8 cellular contexts compared by ENCODE assay signal in the genomic region with DNA sequence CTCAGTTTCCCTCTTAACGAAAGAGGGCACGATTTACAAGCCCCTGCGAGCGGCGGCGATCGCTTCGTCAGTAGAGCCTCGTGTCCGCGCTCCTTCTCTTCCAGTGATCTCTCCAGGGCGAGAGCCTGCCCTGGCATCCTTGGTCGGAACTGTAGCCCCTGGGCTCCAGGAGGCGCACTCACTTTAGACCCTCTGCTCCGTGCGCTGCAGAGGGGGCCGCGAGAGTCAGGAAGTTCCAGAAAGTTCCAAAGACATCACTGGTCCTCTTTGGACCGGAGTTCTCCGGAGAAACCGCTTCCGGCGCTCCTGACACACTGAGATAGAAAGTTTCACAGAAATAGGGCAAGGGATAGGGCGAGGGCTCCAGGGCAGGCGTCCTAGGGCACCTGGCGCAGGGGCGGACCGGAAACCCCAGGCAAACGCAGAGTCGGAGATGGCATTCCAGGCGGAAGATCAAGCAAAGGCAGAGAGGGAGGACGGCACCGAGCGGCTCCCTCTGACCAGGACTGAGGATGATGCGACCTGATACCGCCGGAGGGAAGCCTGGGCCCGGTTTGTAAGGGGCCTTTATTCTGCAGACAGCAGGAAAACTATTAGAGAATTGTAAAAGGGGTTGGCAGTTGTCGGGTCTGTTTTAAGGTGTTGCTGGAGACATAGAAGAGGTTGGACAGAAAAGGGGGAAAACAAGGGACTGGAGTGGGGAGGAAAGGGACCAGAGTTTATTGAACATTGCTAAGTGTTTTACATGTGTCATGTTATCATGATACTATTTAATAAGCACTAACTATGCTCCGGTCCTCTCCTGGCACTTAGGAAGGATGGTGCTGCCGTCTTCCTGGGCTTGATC. TPM values are rescaled to one million over a fixed set of nuclear protein-coding genes. Genes with fewer than 3 reads are reported as not detected.
A peak's percentile ranks its signal among the peaks of the same experiment; 100 is the strongest.
DNase-seq lines count a peak whose midpoint lies in the region; ATAC-seq and TF ChIP-seq lines count a peak whose summit lies in the region.

No MANE protein-coding gene starts in this region.

- no peak overlapping the region for H3K27ac ChIP-seq in CD8-positive, alpha-beta T cell (ENCODE audit: low read depth, low read length)
- H3K27ac ChIP-seq in WERI-Rb-1 (no peak overlapping the region), cardiac muscle cell (no peak overlapping the region)

- H3K36me3 ChIP-seq in CD8-positive, alpha-beta T cell (ENCODE audit: insufficient read depth, low read length): no peaks in the 10 kb centered on the region
- H3K36me3 ChIP-seq in WERI-Rb-1: no peaks in the 10 kb centered on the region
- H3K36me3 ChIP-seq in cardiac muscle cell: no peaks in the 10 kb centered on the region

- H3K9me3 ChIP-seq in CD8-positive, alpha-beta T cell (ENCODE audit: low read length): no peaks in the 10 kb centered on the region
- no peaks in the 10 kb centered on the region for H3K9me3 ChIP-seq in WERI-Rb-1 (ENCODE audit: severe bottlenecking)
- no peaks in the 10 kb centered on the region for H3K9me3 ChIP-seq in cardiac muscle cell (ENCODE audit: low read depth)

- H3K27me3 Mint-ChIP-seq in CD8-positive, alpha-beta T cell (ENCODE audit: low read depth): peaks cover 19% of the 10 kb centered on the region

- POLR2A ChIA-PET in CD8-positive, alpha-beta T cell (lab: Charles Lee): interaction anchor here (0.7 kb wide), 1 partner anchor 25 kb away, joined by 4 read pairs; no protein-coding TSS in a partner anchor

- no peaks in the 10 kb centered on the region for H3K9me3 Mint-ChIP-seq in CD8-positive, alpha-beta T cell

- peak overlapping the region; percentile 60 for H3K4me3 ChIP-seq in CD8-positive, alpha-beta T cell (ENCODE audit: low read depth, low read length)
- H3K4me3 ChIP-seq in WERI-Rb-1 (ENCODE audit: low read depth, low read length) (peak overlapping the region; percentile 58), cardiac muscle cell (peak overlapping the region; percentile 44)

- DNase-seq in CD8-positive, alpha-beta T cell: no peak
- DNase-seq in WERI-Rb-1: no peak
- DNase-seq in cardiac muscle cell (ENCODE audit: low read depth in 1 of 2, low spot score in 1 of 2): peak; percentile 14 to 30
- peak; percentile 67 for DNase-seq in posterior vena cava (ENCODE audit: low spot score)
- DNase-seq in effector CD8-positive, alpha-beta T cell (lab: John Stamatoyannopoulos, UW): no peak

- no peaks in the 10 kb centered on the region for H3K27me3 ChIP-seq in CD8-positive, alpha-beta T cell (ENCODE audit: insufficient read depth, low read length)
- H3K27me3 ChIP-seq in WERI-Rb-1 (ENCODE audit: insufficient read depth, low read depth, severe bottlenecking) (no peaks in the 10 kb centered on the region), cardiac muscle cell (peaks cover 93% of the 10 kb centered on the region)

- H3K4me1 ChIP-seq in CD8-positive, alpha-beta T cell (ENCODE audit: insufficient read depth, low read length): peaks cover 20% of the 10 kb centered on the region
- peaks cover 6% of the 10 kb centered on the region for H3K4me1 ChIP-seq in cardiac muscle cell (ENCODE audit: low read depth)

- no peak for TF ChIP-seq CTCF in CD8-positive, alpha-beta T cell (IDR thresholded peaks at IDR 0.05)
- TF ChIP-seq CTCF in WERI-Rb-1 (IDR thresholded peaks at IDR 0.05; ENCODE audit: low read depth, low read length): no peak
- TF ChIP-seq CTCF in cardiac muscle cell (IDR thresholded peaks at IDR 0.05; ENCODE audit: low read depth, low read length): no peak

- ATAC-seq in CD8-positive, alpha-beta T cell: no peak
- ATAC-seq in esophagus mucosa (no peak), HG03097 (IDR thresholded peaks at IDR 0.05; ENCODE audit: low FRiP score, unreplicated experiment) (no peak), HG03439 (IDR thresholded peaks at IDR 0.05; ENCODE audit: unreplicated experiment) (no peak)

- peak overlapping the region; percentile 70 for H3K4me3 Mint-ChIP-seq in CD8-positive, alpha-beta T cell

- H3K4me1 Mint-ChIP-seq in CD8-positive, alpha-beta T cell (ENCODE audit: low read depth): peaks cover 12% of the 10 kb centered on the region

- H3K36me3 Mint-ChIP-seq in CD8-positive, alpha-beta T cell: no peaks in the 10 kb centered on the region

- intact Hi-C loops in CD8-positive, alpha-beta T cell (cut with DNase I, micrococcal nuclease): loop anchor here (1.0 to 5.0 kb wide), 4 partner anchors 32 to 108 kb away; a partner anchor contains a TSS
- intact Hi-C loops in posterior vena cava (cut with DNase I): no loop called here

- CTCF ChIA-PET in CD8-positive, alpha-beta T cell (lab: Charles Lee): interaction anchor here (0.6 kb wide), 1 partner anchor 134 kb away, joined by 3 read pairs; no protein-coding TSS in a partner anchor

- no peak overlapping the region for H3K27ac Mint-ChIP-seq in CD8-positive, alpha-beta T cell

RNA-seq across cellular contexts. Expression of a gene that starts 1.3 kb away (rescaled TPM):
- total RNA-seq in CD8-positive, alpha-beta T cell: under 1 TPM; 0.27 to 0.53 TPM
- total RNA-seq in cardiac muscle cell: 1.2 and 1.9 TPM in 2 replicates
- 0.86 and 2.3 TPM in 2 replicates for polyA plus RNA-seq in cardiac muscle cell
- 1 to 10 TPM; 5.0 to 8.0 TPM for total RNA-seq in posterior vena cava
- 0.12 TPM for total RNA-seq in esophagus mucosa

Comparison
In these comparisons a context has a peak if more than half of its experiments do, and no peak if none do; other contexts are left out.
1. DNase-seq: peak in cardiac muscle cell (2 of 2) and posterior vena cava (single experiment); none in CD8-positive, alpha-beta T cell (0 of 7), WERI-Rb-1 (single experiment) and effector CD8-positive, alpha-beta T cell (single experiment).
2. intact Hi-C loops: an anchor here in CD8-positive, alpha-beta T cell (1.0 to 5.0 kb wide); none called in posterior vena cava.
3. Peak in every context shown above with its lines, with median percentiles within 50 percentile points of each other: H3K4me3 ChIP-seq.